ENCODE assay signal across 31 cellular contexts in genomic region chr2:111133603-111134002, GRCh38. TPM values are rescaled to one million over a fixed set of nuclear protein-coding genes. Genes with fewer than 3 reads are reported as not detected.
DNase-seq lines count a peak whose midpoint lies in the region; ATAC-seq, FAIRE-seq and TF ChIP-seq lines count a peak whose summit lies in the region.
"Had no signal": no experiment of that assay in that cellular context is flagged by ENCODE, and none has a peak within 500 bp of the region (broad histone marks: within the 10 kb centered on the region; RNA-seq: fewer than 3 reads in every experiment).

No MANE protein-coding gene starts in this region.

- no peak for FAIRE-seq in urothelium cell line (lab: Jason Lieb, UNC)
- FAIRE-seq: frontal cortex had no signal

- H3K27me3 ChIP-seq in right atrium auricular region (no peaks in the 10 kb centered on the region), lower lobe of right lung (ENCODE audit: low read depth) (no peaks in the 10 kb centered on the region)
- H3K27me3 ChIP-seq: adrenal gland, BE2C, MG63 had no signal

- intact Hi-C loops in lower lobe of right lung (cut with DNase I): no loop called here

- H3K9me3 ChIP-seq in right atrium auricular region: no peaks in the 10 kb centered on the region
- H3K9me3 ChIP-seq in lower lobe of right lung: no peaks in the 10 kb centered on the region
- H3K9me3 ChIP-seq: adrenal gland, BE2C, MG63 had no signal

- no peak for ATAC-seq in stimulated activated naive CD8-positive, alpha-beta T cell treated with anti-CD3 and anti-CD28 coated beads, Interleukin-15, Interleukin-2, amounts not matched to agents 100 U/mL and 50 U/mL, for 24 hours
- no peak for ATAC-seq in lower lobe of right lung
- ATAC-seq: activated CD8-positive, alpha-beta memory T cell treated with anti-CD3 and anti-CD28 coated beads, Interleukin-2, amount 10 ng/mL, durations not matched to agents 7 days and 5 days; stimulated activated naive CD8-positive, alpha-beta T cell treated with anti-CD3 and anti-CD28 coated beads, Interleukin-15, amount 100 ng/mL, for 72 hours had no signal

- H3K36me3 ChIP-seq in right atrium auricular region (no peaks in the 10 kb centered on the region), lower lobe of right lung (peaks cover 13% of the 10 kb centered on the region)
- H3K36me3 ChIP-seq: adrenal gland, MG63 had no signal

- TF ChIP-seq CTCF in right atrium auricular region (IDR thresholded peaks at IDR 0.05) (no peak), lower lobe of right lung (IDR thresholded peaks at IDR 0.05) (no peak)

- H3K4me3 ChIP-seq in right atrium auricular region: no peak overlapping the region
- no peak overlapping the region for H3K4me3 ChIP-seq in lower lobe of right lung
- H3K4me3 ChIP-seq: adrenal gland, MG63, smooth muscle cell had no signal

- TF ChIP-seq POLR2A in erythroblast (IDR thresholded peaks at IDR 0.05; ENCODE audit: low read length): no peak

- H3K36me3 Mint-ChIP-seq in stimulated activated naive CD8-positive, alpha-beta T cell treated with anti-CD3 and anti-CD28 coated beads, Interleukin-15, Interleukin-2, amounts not matched to agents 100 ng/mL and 50 ng/mL, for 24 hours (ENCODE audit: low read depth): peaks cover 78% of the 10 kb centered on the region

- no peak overlapping the region for H3K27ac Mint-ChIP-seq in stimulated activated naive CD8-positive, alpha-beta T cell treated with anti-CD3 and anti-CD28 coated beads, Interleukin-15, Interleukin-2, amounts not matched to agents 100 ng/mL and 50 ng/mL, for 24 hours
- H3K27ac Mint-ChIP-seq: activated CD8-positive, alpha-beta memory T cell treated with anti-CD3 and anti-CD28 coated beads, Interleukin-2, amount 10 ng/mL, durations not matched to agents 7 days and 5 days; brain; stimulated activated naive CD8-positive, alpha-beta T cell treated with anti-CD3 and anti-CD28 coated beads, Interleukin-15, amount 100 ng/mL, for 72 hours had no signal

- H3K9me3 Mint-ChIP-seq in stimulated activated naive CD8-positive, alpha-beta T cell treated with anti-CD3 and anti-CD28 coated beads, Interleukin-15, Interleukin-2, amounts not matched to agents 100 ng/mL and 50 ng/mL, for 24 hours: no peaks in the 10 kb centered on the region
- H3K9me3 Mint-ChIP-seq: stimulated activated naive CD8-positive, alpha-beta T cell treated with anti-CD3 and anti-CD28 coated beads, Interleukin-15, amount 100 ng/mL, for 72 hours had no signal

- no peak for DNase-seq in stimulated activated naive CD8-positive, alpha-beta T cell treated with anti-CD3 and anti-CD28 coated beads, Interleukin-15, Interleukin-2, amounts not matched to agents 100 U/mL and 50 U/mL, for 24 hours
- DNase-seq in OCI-M1 (lab: John Stamatoyannopoulos, UW): peak; percentile 29
- DNase-seq in erythroblast (lab: John Stamatoyannopoulos, UW): peak; percentile 57 to 75
- no peak for DNase-seq in urothelium cell line (ENCODE audit: low spot score)
- DNase-seq in COLO829 (ENCODE audit: low spot score): no peak
- no peak for DNase-seq in right atrium auricular region (ENCODE audit: low spot score)
- no peak for DNase-seq in lower lobe of right lung
- DNase-seq: activated CD4-positive, alpha-beta T cell treated with anti-CD3 and anti-CD28 coated beads, Interleukin-2, amount 50 U/mL, for 1 hour; activated CD8-positive, alpha-beta memory T cell treated with anti-CD3 and anti-CD28 coated beads, Interleukin-2, amount 10 ng/mL, durations not matched to agents 7 days and 5 days; activated T-cell treated with anti-CD3 and anti-CD28 coated beads, Interleukin-2, amount 50 U/mL, for 48 hours; adrenal gland; BE2C; cerebellar nuclear complex; COR-L47; GF-D8; KBM-7; kidney glomerular epithelial cell; MG63; NCI-H1105; NCI-H187 treated with DMSO at 0.1 percent for 48 hours; NCI-H2171; NCI-H82; retina; stimulated activated CD4-positive, alpha-beta T cell treated with anti-CD3 and anti-CD28 coated beads, Interleukin-1b, Interleukin-23, amount 100 ng/mL, for 48 hours; stimulated activated naive CD8-positive, alpha-beta T cell treated with anti-CD3 and anti-CD28 coated beads, Interleukin-15, amount 100 ng/mL, for 72 hours had no signal

- H3K27me3 Mint-ChIP-seq in stimulated activated naive CD8-positive, alpha-beta T cell treated with anti-CD3 and anti-CD28 coated beads, Interleukin-15, Interleukin-2, amounts not matched to agents 100 ng/mL and 50 ng/mL, for 24 hours: no peaks in the 10 kb centered on the region
- H3K27me3 Mint-ChIP-seq: activated CD8-positive, alpha-beta memory T cell treated with anti-CD3 and anti-CD28 coated beads, Interleukin-2, amount 10 ng/mL, durations not matched to agents 7 days and 5 days; stimulated activated naive CD8-positive, alpha-beta T cell treated with anti-CD3 and anti-CD28 coated beads, Interleukin-15, amount 100 ng/mL, for 72 hours had no signal

- H3K27ac ChIP-seq in right atrium auricular region (no peak overlapping the region), lower lobe of right lung (no peak overlapping the region)
- H3K27ac ChIP-seq: adrenal gland, HL-60, parathyroid adenoma had no signal

- H3K4me1 Mint-ChIP-seq in stimulated activated naive CD8-positive, alpha-beta T cell treated with anti-CD3 and anti-CD28 coated beads, Interleukin-15, Interleukin-2, amounts not matched to agents 100 ng/mL and 50 ng/mL, for 24 hours (ENCODE audit: low read depth): peaks cover 39% of the 10 kb centered on the region

- peak overlapping the region; percentile 4 for H3K4me3 Mint-ChIP-seq in stimulated activated naive CD8-positive, alpha-beta T cell treated with anti-CD3 and anti-CD28 coated beads, Interleukin-15, Interleukin-2, amounts not matched to agents 100 ng/mL and 50 ng/mL, for 24 hours
- H3K4me3 Mint-ChIP-seq: activated CD8-positive, alpha-beta memory T cell treated with anti-CD3 and anti-CD28 coated beads, Interleukin-2, amount 10 ng/mL, durations not matched to agents 7 days and 5 days had no signal

- H3K4me1 ChIP-seq in right atrium auricular region (peaks cover 0 to 10% of the 10 kb centered on the region in 2 donors), lower lobe of right lung (no peaks in the 10 kb centered on the region)
- H3K4me1 ChIP-seq: BE2C had no signal

RNA-seq across cellular contexts. Expression of gene BCL2L11, which starts 12.9 kb away (rescaled TPM):
- 10 to 100 TPM in 1 of 2 donors, 1 to 10 TPM in 1; 9.2 to 14.0 TPM for total RNA-seq in right atrium auricular region
- total RNA-seq in lower lobe of right lung: 23.7 TPM

Comparison
In these comparisons a context has a peak if more than half of its experiments do, and no peak if none do; other contexts are left out.
1. DNase-seq: peak in OCI-M1 (single experiment) and erythroblast (2 of 2); none in stimulated activated naive CD8-positive, alpha-beta T cell treated with anti-CD3 and anti-CD28 coated beads, Interleukin-15, Interleukin-2, amounts not matched to agents 100 U/mL and 50 U/mL, for 24 hours (single experiment), urothelium cell line (single experiment), COLO829 (single experiment), right atrium auricular region (single experiment) and lower lobe of right lung (single experiment).